13 cellular contexts compared by ENCODE assay signal in the genomic region with DNA sequence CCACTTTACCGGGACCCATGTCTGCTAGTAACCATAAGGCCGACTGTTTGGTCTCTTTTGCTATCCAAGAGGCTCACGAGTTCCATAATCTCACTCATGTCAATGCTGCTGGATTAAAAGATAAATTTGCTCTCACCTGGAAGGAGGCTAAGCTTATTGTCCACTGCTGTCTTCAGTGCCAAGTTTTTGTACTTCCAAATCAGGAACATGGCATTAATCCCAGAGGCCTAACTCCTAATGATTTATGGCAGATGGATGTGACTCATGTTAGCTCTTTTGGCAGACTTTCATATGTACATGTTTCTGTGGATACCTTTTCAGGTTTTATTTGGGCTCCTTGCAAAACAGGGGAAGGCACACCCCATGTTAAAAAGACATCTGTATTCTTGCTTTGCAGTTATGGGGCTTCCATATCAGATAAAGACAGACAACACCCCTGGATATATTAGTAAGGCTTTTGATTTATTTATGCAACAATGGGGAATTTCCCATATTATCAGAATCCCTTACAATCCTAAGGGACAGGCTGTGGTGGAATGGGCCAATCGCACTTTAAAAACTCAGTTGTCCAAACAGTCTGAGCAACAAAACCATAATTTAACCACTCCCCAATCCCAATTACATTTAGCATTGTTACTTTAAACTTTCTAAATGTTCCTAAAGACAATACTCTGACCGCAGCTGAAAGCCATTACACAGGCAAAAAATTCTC.
DNase-seq lines count a peak whose midpoint lies in the region; ATAC-seq and TF ChIP-seq lines count a peak whose summit lies in the region.
"Had no signal": no experiment of that assay in that cellular context is flagged by ENCODE, and none has a peak within 500 bp of the region (broad histone marks: within the 10 kb centered on the region; RNA-seq: fewer than 3 reads in every experiment).

No MANE protein-coding gene starts in this region.

- DNase-seq in ELR (ENCODE audit: low read depth) (peak; percentile 73), NCI-H226 (peak; percentile 79), cardiac fibroblast (ENCODE audit: low read depth in 2 of 2) (peak; percentile 66 to 71), neural progenitor cell (ENCODE audit: low spot score) (no peak), putamen (ENCODE audit: low spot score) (no peak), Kasumi-1 (lab: John Stamatoyannopoulos, UW) (no peak)
- DNase-seq: activated CD4-positive, alpha-beta T cell treated with anti-CD3 and anti-CD28 coated beads, Interleukin-2, amount 50 U/mL, for 48 hours; stimulated activated CD4-positive, alpha-beta T cell treated with anti-CD3 and anti-CD28 coated beads, Interleukin-4, amount 100 ng/mL, for 4 hours had no signal

- peaks cover 38% of the 10 kb centered on the region for H3K4me1 ChIP-seq in neural progenitor cell
- H3K4me1 ChIP-seq: uterus had no signal

- peaks cover 16% of the 10 kb centered on the region for H3F3A ChIP-seq in neural progenitor cell (ENCODE audit: low read depth)

- no peak for TF ChIP-seq CTCF in cardiac fibroblast (IDR thresholded peaks at IDR 0.05; ENCODE audit: low read depth, low read length)
- no peak for TF ChIP-seq CTCF in neural progenitor cell (IDR thresholded peaks at IDR 0.05)

- H3K27ac Mint-ChIP-seq in neural progenitor cell = no peak overlapping the region
- H3K27ac Mint-ChIP-seq: natural killer cell treated with Interleukin-12 subunit alpha and Interleukin-12 subunit beta and Interleukin-15 and Interleukin-18, amount 100 ng/mL, for 72 hours had no signal

- H2AFZ ChIP-seq in neural progenitor cell (replicated peaks) = no peak overlapping the region

- H3K4me2 ChIP-seq in neural progenitor cell = peak overlapping the region; percentile 38

- H3K4me1 Mint-ChIP-seq in neural progenitor cell = peaks cover 9% of the 10 kb centered on the region

- no peaks in the 10 kb centered on the region for H3K27me3 ChIP-seq in neural progenitor cell
- H3K27me3 ChIP-seq: cardiac muscle cell, uterus had no signal

- H3K4me3 ChIP-seq in cardiac fibroblast (replicated peaks in 1 of 2; ENCODE audit: low read depth in 2 of 2, low read length in 2 of 2) = no peak overlapping the region
- no peak overlapping the region for H3K4me3 ChIP-seq in neural progenitor cell
- H3K4me3 ChIP-seq: cardiac muscle cell, uterus had no signal

- H3K9ac ChIP-seq in neural progenitor cell = no peak overlapping the region

- H3K9me3 ChIP-seq in neural progenitor cell (ENCODE audit: low read depth) = no peaks in the 10 kb centered on the region
- H3K9me3 ChIP-seq: uterus had no signal

- no peak overlapping the region for H3K4me3 Mint-ChIP-seq in neural progenitor cell
- H3K4me3 Mint-ChIP-seq: natural killer cell treated with Interleukin-12 subunit alpha and Interleukin-12 subunit beta and Interleukin-15 and Interleukin-18, amount 100 ng/mL, for 72 hours had no signal

- ATAC-seq in GM21723 (IDR thresholded peaks at IDR 0.05; ENCODE audit: unreplicated experiment) = no peak
- no peak for ATAC-seq in HG03571 (IDR thresholded peaks at IDR 0.05; ENCODE audit: unreplicated experiment)
- ATAC-seq: natural killer cell treated with Interleukin-12 subunit alpha and Interleukin-12 subunit beta and Interleukin-15 and Interleukin-18, amount 100 ng/mL, for 72 hours had no signal

- peaks cover 3% of the 10 kb centered on the region for H3K36me3 Mint-ChIP-seq in neural progenitor cell

- peaks cover 2% of the 10 kb centered on the region for H3K27me3 Mint-ChIP-seq in neural progenitor cell (ENCODE audit: insufficient read depth, low read depth)

- H3K9me3 Mint-ChIP-seq in neural progenitor cell = peaks cover 28% of the 10 kb centered on the region

- H3K27ac ChIP-seq in neural progenitor cell = no peak overlapping the region
- H3K27ac ChIP-seq: cardiac muscle cell, uterus had no signal

- H3K79me2 ChIP-seq in neural progenitor cell (ENCODE audit: low read depth) = no peaks in the 10 kb centered on the region

- no peaks in the 10 kb centered on the region for H3K36me3 ChIP-seq in neural progenitor cell
- H3K36me3 ChIP-seq: cardiac muscle cell, uterus had no signal

- H4K20me1 ChIP-seq in neural progenitor cell (ENCODE audit: low read depth) = no peaks in the 10 kb centered on the region

Comparison
In these comparisons a context has a peak if more than half of its experiments do, and no peak if none do; other contexts are left out.
1. DNase-seq: peak in ELR (single experiment), NCI-H226 (single experiment) and cardiac fibroblast (2 of 2); none in neural progenitor cell (single experiment), putamen (single experiment) and Kasumi-1 (0 of 2).